In genomic region chr6:5260111-5260620, GRCh38 we compare ENCODE assay signal across 8 cellular contexts. TPM values are rescaled to one million over a fixed set of nuclear protein-coding genes. Genes with fewer than 3 reads are reported as not detected.
DNase-seq lines count a peak whose midpoint lies in the region; ATAC-seq and TF ChIP-seq lines count a peak whose summit lies in the region.

No MANE protein-coding gene starts in this region.

- WGBS in mesenchymal stem cell, result 8% methylated on average over 22 of the region's 22 CpGs

- H3K27me3 ChIP-seq in AG04450 (ENCODE audit: control insufficient read depth, insufficient read depth, low read length), result no peaks in the 10 kb centered on the region
- H3K27me3 ChIP-seq in mesenchymal stem cell (ENCODE audit: control insufficient read depth in 1 of 2, insufficient read depth in 1 of 2, low read length in 2 of 2), result no peaks in the 10 kb centered on the region

- DNase-seq in AG04450 (ENCODE audit: low read depth, low spot score), result no peak
- peak; percentile 31 for DNase-seq in NCI-H460 (ENCODE audit: extremely low read depth, low read depth)
- peak; percentile 78 to 82 for DNase-seq in activated CD4-positive, alpha-beta T cell treated with anti-CD3 and anti-CD28 coated beads for 4 hours
- peak; percentile 70 for DNase-seq in dermis blood vessel endothelial cell
- DNase-seq in mesenchymal stem cell, result peak; percentile 67
- DNase-seq in stimulated activated CD8-positive, alpha-beta memory T cell treated with anti-CD3 and anti-CD28 coated beads, Interleukin-15, amount 100 ng/mL, for 1 hour (ENCODE audit: low read depth), result peak; percentile 52

- H4K8ac ChIP-seq in mesenchymal stem cell (ENCODE audit: low read length), result no peak overlapping the region

- H3K4me1 ChIP-seq in mesenchymal stem cell (ENCODE audit: control insufficient read depth, insufficient read depth, low read depth, low read length), result peaks cover 7% of the 10 kb centered on the region

- peak overlapping the region; percentile 92 for H3K4me3 ChIP-seq in AG04450 (ENCODE audit: low read depth, low read length)
- peak overlapping the region; percentile 82 to 91 for H3K4me3 ChIP-seq in mesenchymal stem cell (ENCODE audit: insufficient read depth in 1 of 2, low read depth in 1 of 2, low read length in 2 of 2)

- H3K14ac ChIP-seq in mesenchymal stem cell (ENCODE audit: low read length in 2 of 2), result no peak overlapping the region

- CTCF ChIA-PET in AG04450 (lab: Charles Lee), result interaction anchor here (0.8 to 1.9 kb wide), 10 partner anchors 17 to 142 kb away, joined by 3 to 14 read pairs (median 5); no protein-coding TSS in a partner anchor

- peak overlapping the region; percentile 88 for H3K9ac ChIP-seq in mesenchymal stem cell (ENCODE audit: low read length)

- H3K79me1 ChIP-seq in mesenchymal stem cell (replicated peaks; ENCODE audit: low read length, poor library complexity, severe bottlenecking), result peaks cover 36% of the 10 kb centered on the region

- H3K4ac ChIP-seq in mesenchymal stem cell (ENCODE audit: low read depth in 1 of 2, low read length in 2 of 2), result no peak overlapping the region

- POLR2A ChIA-PET in AG04450 (lab: Yijun Ruan, JAX), result interaction anchor here (1.4 to 1.5 kb wide), 2 partner anchors 27 to 117 kb away, joined by 8 to 9 read pairs; no protein-coding TSS in a partner anchor

- no peak overlapping the region for H2BK12ac ChIP-seq in mesenchymal stem cell (ENCODE audit: low read length in 2 of 2)

- H3K4me2 ChIP-seq in mesenchymal stem cell (ENCODE audit: low read length, poor library complexity, severe bottlenecking), result peak overlapping the region; percentile 95

- ATAC-seq in GM18867 (IDR thresholded peaks at IDR 0.05; ENCODE audit: unreplicated experiment) (peak; percentile 70), HG03097 (IDR thresholded peaks at IDR 0.05; ENCODE audit: low FRiP score, unreplicated experiment) (peak; percentile 50)

- H2AFZ ChIP-seq in mesenchymal stem cell (ENCODE audit: low read depth, low read length), result peak overlapping the region; percentile 67

- peak overlapping the region; percentile 55 for H2BK120ac ChIP-seq in mesenchymal stem cell (ENCODE audit: low read depth, low read length)

- H2BK15ac ChIP-seq in mesenchymal stem cell (ENCODE audit: low read depth, poor library complexity, severe bottlenecking), result no peak overlapping the region

- no peak overlapping the region for H4K91ac ChIP-seq in mesenchymal stem cell (ENCODE audit: low read length)

- no peak for TF ChIP-seq CTCF in AG04450 (IDR thresholded peaks at IDR 0.05; ENCODE audit: low read depth, low read length)

- H3K36me3 ChIP-seq in mesenchymal stem cell (ENCODE audit: control insufficient read depth in 1 of 2, insufficient read depth in 2 of 2, low read depth in 1 of 2, low read length in 2 of 2), result peaks cover 9 to 10% of the 10 kb centered on the region in 2 experiments

- H3K18ac ChIP-seq in mesenchymal stem cell (ENCODE audit: low read depth in 1 of 2, low read length in 2 of 2), result no peak overlapping the region

- no peak overlapping the region for H3K23ac ChIP-seq in mesenchymal stem cell (ENCODE audit: low read length in 2 of 2)

- H3K27ac ChIP-seq in AG04450 (ENCODE audit: low read depth, low read length) (peak overlapping the region; percentile 89), mesenchymal stem cell (ENCODE audit: low read length, poor library complexity, severe bottlenecking) (peak overlapping the region; percentile 39)

- H3K9me3 ChIP-seq in AG04450 (ENCODE audit: control insufficient read depth, insufficient read depth, low read length) (no peaks in the 10 kb centered on the region), mesenchymal stem cell (ENCODE audit: control insufficient read depth, low read length) (no peaks in the 10 kb centered on the region)

- H2AK5ac ChIP-seq in mesenchymal stem cell (ENCODE audit: low read length, severe bottlenecking), result no peak overlapping the region

- no peak overlapping the region for H2BK5ac ChIP-seq in mesenchymal stem cell (ENCODE audit: low read depth, low read length, poor library complexity, severe bottlenecking)

RNA-seq across cellular contexts. Expression of gene LYRM4, which starts 0.6 kb away (rescaled TPM):
- polyA plus RNA-seq in AG04450 (2011; rRNA removed), result 38.9 and 41.4 TPM in 2 replicates
- 17.6 and 17.7 TPM in 2 replicates for polyA minus RNA-seq in AG04450 (2011; rRNA and poly(A)+ RNA removed)
- total RNA-seq in NCI-H460 (2014; rRNA removed; shearing (Covaris generic)), result 31.6 and 39.5 TPM in 2 replicates
- polyA plus RNA-seq in NCI-H460 (2014; cell fraction: nucleus; rRNA removed), result 7.4 and 9.7 TPM in 2 replicates
- 14.4 and 18.5 TPM in 2 replicates for total RNA-seq in dermis blood vessel endothelial cell
- 27.9 TPM for polyA plus RNA-seq in mesenchymal stem cell (2013, experiment 1 of 2)
- polyA plus RNA-seq in mesenchymal stem cell (2013, experiment 2 of 2), result 29.6 TPM

RNA-seq across cellular contexts. Expression of gene FARS2, which starts 1.1 kb away (rescaled TPM):
- polyA plus RNA-seq in AG04450 (2011; rRNA removed), result 14.0 and 14.8 TPM in 2 replicates
- polyA minus RNA-seq in AG04450 (2011; rRNA and poly(A)+ RNA removed), result 40.1 and 46.6 TPM in 2 replicates
- total RNA-seq in NCI-H460 (2014; rRNA removed; shearing (Covaris generic)), result 10.4 and 10.8 TPM in 2 replicates
- 5.4 and 7.5 TPM in 2 replicates for polyA plus RNA-seq in NCI-H460 (2014; cell fraction: nucleus; rRNA removed)
- 28.5 and 36.6 TPM in 2 replicates for total RNA-seq in dermis blood vessel endothelial cell
- polyA plus RNA-seq in mesenchymal stem cell (2013, experiment 1 of 2), result 10.5 TPM
- 10.5 TPM for polyA plus RNA-seq in mesenchymal stem cell (2013, experiment 2 of 2)
